Comparison of ENCODE assay signal across 8 cellular contexts in the genomic region with DNA sequence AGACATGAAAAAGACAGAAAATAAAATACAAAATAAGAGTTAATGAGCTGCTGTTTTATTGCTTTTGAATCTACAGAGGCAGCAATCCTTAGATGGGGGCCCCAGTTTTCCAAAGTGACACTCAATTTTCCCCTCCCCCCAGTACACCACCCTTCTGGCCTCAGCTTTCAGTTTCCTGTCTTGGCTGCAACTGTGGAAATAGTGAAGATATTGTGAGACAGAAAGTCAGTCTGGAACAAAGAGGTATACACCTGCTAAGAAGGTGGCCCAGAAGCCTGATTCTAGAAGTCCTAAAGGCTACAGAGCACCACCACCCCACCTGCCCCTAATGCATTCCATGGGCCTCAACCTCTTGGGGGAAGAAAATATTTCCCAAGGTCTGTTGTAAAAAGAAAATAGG. TPM values are rescaled to one million over a fixed set of nuclear protein-coding genes. Genes with fewer than 3 reads are reported as not detected.
A peak's percentile ranks its signal among the peaks of the same experiment; 100 is the strongest.
DNase-seq lines count a peak whose midpoint lies in the region; ATAC-seq and TF ChIP-seq lines count a peak whose summit lies in the region.

No MANE protein-coding gene starts in this region.

- H3K9ac ChIP-seq in iPS-18a (ENCODE audit: low read length) = no peak overlapping the region

- H3K36me3 ChIP-seq in iPS-18a (ENCODE audit: control insufficient read depth, low read depth, low read length) (no peaks in the 10 kb centered on the region), tibial artery (peaks cover 0 to 14% (median 6%) of the 10 kb centered on the region in 3 donors), MG63 (peaks cover 5% of the 10 kb centered on the region), aorta (ENCODE audit: control insufficient read depth in 1 of 2, insufficient read depth in 2 of 2, low read length in 1 of 2) (no peaks in the 10 kb centered on the region)

- H3K27ac ChIP-seq in iPS-18a (ENCODE audit: low read length) (no peak overlapping the region), tibial artery (peak overlapping the region; percentile 90 to 93), aorta (ENCODE audit: low read depth in 1 of 2, low read length in 2 of 2) (peak overlapping the region in 1 of 2 donors; percentile 52)

- H3K4me3 Mint-ChIP-seq in activated naive CD4-positive, alpha-beta T cell treated with anti-CD3 and anti-CD28 coated beads for 36 hours = no peak overlapping the region
- peak overlapping the region; percentile 56 for H3K4me3 Mint-ChIP-seq in activated T-helper 1 cell treated with anti-CD3 and anti-CD28 coated beads, Interleukin-12 subunit alpha, Interleukin-12 subunit beta, Interleukin-2, Interleukin-4 antibody, amounts not matched to agents 30 ng/mL and 10 ng/mL and 1 ng/mL, durations not matched to agents 14 hours and 24 hours and 36 hours

- TF ChIP-seq CTCF in tibial artery (IDR thresholded peaks at IDR 0.05) = no peak

- H3K9me3 ChIP-seq in iPS-18a (ENCODE audit: control insufficient read depth, low read depth, low read length) (no peaks in the 10 kb centered on the region), tibial artery (no peaks in the 10 kb centered on the region), MG63 (no peaks in the 10 kb centered on the region), aorta (ENCODE audit: control insufficient read depth, low read length) (no peaks in the 10 kb centered on the region)

- no peaks in the 10 kb centered on the region for H3K27me3 Mint-ChIP-seq in activated naive CD4-positive, alpha-beta T cell treated with anti-CD3 and anti-CD28 coated beads for 36 hours (ENCODE audit: low read depth)
- H3K27me3 Mint-ChIP-seq in activated T-helper 1 cell treated with anti-CD3 and anti-CD28 coated beads, Interleukin-12 subunit alpha, Interleukin-12 subunit beta, Interleukin-2, Interleukin-4 antibody, amounts not matched to agents 30 ng/mL and 10 ng/mL and 1 ng/mL, durations not matched to agents 14 hours and 24 hours and 36 hours (ENCODE audit: insufficient read depth) = no peaks in the 10 kb centered on the region

- H3K27me3 ChIP-seq in iPS-18a (ENCODE audit: control insufficient read depth, insufficient read depth, low read length) = no peaks in the 10 kb centered on the region
- H3K27me3 ChIP-seq in tibial artery = no peaks in the 10 kb centered on the region
- H3K27me3 ChIP-seq in MG63 = no peaks in the 10 kb centered on the region
- no peaks in the 10 kb centered on the region for H3K27me3 ChIP-seq in aorta (ENCODE audit: control insufficient read depth in 1 of 2, insufficient read depth in 2 of 2, low read length in 1 of 2)

- H3K4me1 ChIP-seq in iPS-18a (ENCODE audit: control insufficient read depth, low read depth, low read length) (peaks cover 36% of the 10 kb centered on the region), tibial artery (peaks cover 0 to 42% (median 31%) of the 10 kb centered on the region in 4 donors), aorta (ENCODE audit: control insufficient read depth in 1 of 2, insufficient read depth in 2 of 2, low read length in 2 of 2) (peaks cover 2 to 7% of the 10 kb centered on the region in 2 donors)

- no peak for ATAC-seq in aorta (ENCODE audit: low FRiP score)

- peaks cover under 1% of the 10 kb centered on the region for H3K36me3 Mint-ChIP-seq in activated naive CD4-positive, alpha-beta T cell treated with anti-CD3 and anti-CD28 coated beads for 36 hours (ENCODE audit: low read depth)
- peaks cover 7% of the 10 kb centered on the region for H3K36me3 Mint-ChIP-seq in activated T-helper 1 cell treated with anti-CD3 and anti-CD28 coated beads, Interleukin-12 subunit alpha, Interleukin-12 subunit beta, Interleukin-2, Interleukin-4 antibody, amounts not matched to agents 30 ng/mL and 10 ng/mL and 1 ng/mL, durations not matched to agents 14 hours and 24 hours and 36 hours (ENCODE audit: low read depth)

- H3K4me1 Mint-ChIP-seq in activated naive CD4-positive, alpha-beta T cell treated with anti-CD3 and anti-CD28 coated beads for 36 hours (ENCODE audit: low read depth) = peaks cover 41% of the 10 kb centered on the region
- H3K4me1 Mint-ChIP-seq in activated T-helper 1 cell treated with anti-CD3 and anti-CD28 coated beads, Interleukin-12 subunit alpha, Interleukin-12 subunit beta, Interleukin-2, Interleukin-4 antibody, amounts not matched to agents 30 ng/mL and 10 ng/mL and 1 ng/mL, durations not matched to agents 14 hours and 24 hours and 36 hours (ENCODE audit: low read depth) = peaks cover 27% of the 10 kb centered on the region

- intact Hi-C loops in activated naive CD4-positive, alpha-beta T cell treated with anti-CD3 and anti-CD28 coated beads for 36 hours (cut with micrococcal nuclease) = no loop called here
- intact Hi-C loops in activated T-helper 1 cell treated with anti-CD3 and anti-CD28 coated beads, Interleukin-12 subunit alpha, Interleukin-12 subunit beta, Interleukin-2, Interleukin-4 antibody, amounts not matched to agents 30 ng/mL and 10 ng/mL and 1 ng/mL, durations not matched to agents 14 hours and 24 hours and 36 hours (cut with micrococcal nuclease) = loop anchor here (2.0 kb wide), 2 partner anchors 59 to 71 kb away; no protein-coding TSS in a partner anchor
- intact Hi-C loops in tibial artery (cut with DNase I; ENCODE audit: low total_unique reads) (no loop called here), aorta (cut with DNase I) (loop anchor here in 1 of 2 donors (2.0 kb wide), 1 partner anchor 49 kb away; no protein-coding TSS in a partner anchor)

- H3K4me3 ChIP-seq in iPS-18a (ENCODE audit: low read length) (peak overlapping the region; percentile 46), tibial artery (peak overlapping the region; percentile 74 to 85), MG63 (no peak overlapping the region), aorta (ENCODE audit: low read length in 2 of 2) (no peak overlapping the region)

- CTCF ChIA-PET in activated naive CD4-positive, alpha-beta T cell treated with anti-CD3 and anti-CD28 coated beads for 36 hours (lab: Charles Lee) = interaction anchor here (1.6 kb wide), 1 partner anchor 25 kb away, joined by 4 read pairs; no protein-coding TSS in a partner anchor

- peak; percentile 43 for DNase-seq in activated naive CD4-positive, alpha-beta T cell treated with anti-CD3 and anti-CD28 coated beads for 36 hours
- DNase-seq in activated naive CD4-positive, alpha-beta T cell (lab: John Stamatoyannopoulos, UW) = no peak
- DNase-seq in activated T-helper 1 cell treated with anti-CD3 and anti-CD28 coated beads, Interleukin-12 subunit alpha, Interleukin-12 subunit beta, Interleukin-2, Interleukin-4 antibody, amounts not matched to agents 30 ng/mL and 10 ng/mL and 1 ng/mL, durations not matched to agents 14 hours and 24 hours and 36 hours (ENCODE audit: low spot score) = no peak
- DNase-seq in tibial artery (no peak), MG63 (no peak), dedifferentiated amniotic fluid mesenchymal stem cell (ENCODE audit: extremely low spot score) (no peak), aorta (no peak)

- H3K9me3 Mint-ChIP-seq in activated naive CD4-positive, alpha-beta T cell treated with anti-CD3 and anti-CD28 coated beads for 36 hours = no peaks in the 10 kb centered on the region
- H3K9me3 Mint-ChIP-seq in activated T-helper 1 cell treated with anti-CD3 and anti-CD28 coated beads, Interleukin-12 subunit alpha, Interleukin-12 subunit beta, Interleukin-2, Interleukin-4 antibody, amounts not matched to agents 30 ng/mL and 10 ng/mL and 1 ng/mL, durations not matched to agents 14 hours and 24 hours and 36 hours = no peaks in the 10 kb centered on the region

- H3K27ac Mint-ChIP-seq in activated naive CD4-positive, alpha-beta T cell treated with anti-CD3 and anti-CD28 coated beads for 36 hours = peak overlapping the region; percentile 54
- H3K27ac Mint-ChIP-seq in activated T-helper 1 cell treated with anti-CD3 and anti-CD28 coated beads, Interleukin-12 subunit alpha, Interleukin-12 subunit beta, Interleukin-2, Interleukin-4 antibody, amounts not matched to agents 30 ng/mL and 10 ng/mL and 1 ng/mL, durations not matched to agents 14 hours and 24 hours and 36 hours = peak overlapping the region; percentile 78

RNA-seq across cellular contexts. Expression of gene MTMR11, which starts 1.1 kb away (rescaled TPM):
- total RNA-seq in activated naive CD4-positive, alpha-beta T cell treated with anti-CD3 and anti-CD28 coated beads for 36 hours = under 1 TPM; 0.69 to 0.72 TPM
- total RNA-seq in activated T-helper 1 cell treated with anti-CD3 and anti-CD28 coated beads, Interleukin-12 subunit alpha, Interleukin-12 subunit beta, Interleukin-2, Interleukin-4 antibody, amounts not matched to agents 30 ng/mL and 10 ng/mL and 1 ng/mL, durations not matched to agents 14 hours and 24 hours and 36 hours = 5.6 and 8.5 TPM in 2 replicates
- 0.35 and 3.0 TPM in 2 replicates for total RNA-seq in MG63 (2014; rRNA removed; shearing (Covaris generic); ENCODE audit: low replicate concordance)
- total RNA-seq in aorta = 10 to 100 TPM; 42.3 to 55.4 TPM
- 10 to 100 TPM; 19.3 to 59.1 TPM for polyA plus RNA-seq in aorta

RNA-seq across cellular contexts. Expression of gene SF3B4, which starts 10.2 kb away (rescaled TPM):
- 10 to 100 TPM; 47.3 to 48.5 TPM for total RNA-seq in activated naive CD4-positive, alpha-beta T cell treated with anti-CD3 and anti-CD28 coated beads for 36 hours
- 125 and 136 TPM in 2 replicates for total RNA-seq in activated T-helper 1 cell treated with anti-CD3 and anti-CD28 coated beads, Interleukin-12 subunit alpha, Interleukin-12 subunit beta, Interleukin-2, Interleukin-4 antibody, amounts not matched to agents 30 ng/mL and 10 ng/mL and 1 ng/mL, durations not matched to agents 14 hours and 24 hours and 36 hours
- total RNA-seq in MG63 (2014; rRNA removed; shearing (Covaris generic); ENCODE audit: low replicate concordance) = 35.9 and 42.3 TPM in 2 replicates
- total RNA-seq in aorta = 10 to 100 TPM; 37.3 to 42.6 TPM
- polyA plus RNA-seq in aorta = 10 to 100 TPM; 18.8 to 37.5 TPM

RNA-seq across cellular contexts. Expression of gene SV2A, which starts 20.1 kb away (rescaled TPM):
- total RNA-seq in activated naive CD4-positive, alpha-beta T cell treated with anti-CD3 and anti-CD28 coated beads for 36 hours = 1 to 10 TPM; 8.2 to 8.6 TPM
- 17.3 and 18.6 TPM in 2 replicates for total RNA-seq in activated T-helper 1 cell treated with anti-CD3 and anti-CD28 coated beads, Interleukin-12 subunit alpha, Interleukin-12 subunit beta, Interleukin-2, Interleukin-4 antibody, amounts not matched to agents 30 ng/mL and 10 ng/mL and 1 ng/mL, durations not matched to agents 14 hours and 24 hours and 36 hours
- 0.16 TPM in 1 of 2 replicates, not detected in the other for total RNA-seq in MG63 (2014; rRNA removed; shearing (Covaris generic); ENCODE audit: low replicate concordance)
- 10 to 100 TPM; 16.9 to 20.5 TPM for total RNA-seq in aorta
- polyA plus RNA-seq in aorta = 10 to 100 TPM in 1 of 2 donors, 1 to 10 TPM in 1; 4.3 to 13.0 TPM

RNA-seq across cellular contexts. Expression of gene BOLA1, which starts 38.4 kb away (rescaled TPM):
- total RNA-seq in activated naive CD4-positive, alpha-beta T cell treated with anti-CD3 and anti-CD28 coated beads for 36 hours = 10 to 100 TPM; 24.7 to 28.7 TPM
- 23.9 and 24.3 TPM in 2 replicates for total RNA-seq in activated T-helper 1 cell treated with anti-CD3 and anti-CD28 coated beads, Interleukin-12 subunit alpha, Interleukin-12 subunit beta, Interleukin-2, Interleukin-4 antibody, amounts not matched to agents 30 ng/mL and 10 ng/mL and 1 ng/mL, durations not matched to agents 14 hours and 24 hours and 36 hours
- 9.5 and 33.3 TPM in 2 replicates for total RNA-seq in MG63 (2014; rRNA removed; shearing (Covaris generic); ENCODE audit: low replicate concordance)
- total RNA-seq in aorta = 10 to 100 TPM in 1 of 2 donors, 1 to 10 TPM in 1; 8.7 to 14.0 TPM
- 10 to 100 TPM; 22.3 to 26.6 TPM for polyA plus RNA-seq in aorta

Comparison
In these comparisons a context has a peak if more than half of its experiments do, and no peak if none do; other contexts are left out.
1. H3K4me3 ChIP-seq: peak in iPS-18a (single experiment) and tibial artery (2 of 2); none in MG63 (single experiment) and aorta (0 of 2).